In genomic region chr2:27100036-27100435, GRCh38 we compare ENCODE assay signal across 33 cellular contexts. TPM values are rescaled to one million over a fixed set of nuclear protein-coding genes. Genes with fewer than 3 reads are reported as not detected.
"Had no signal": no experiment of that assay in that cellular context is flagged by ENCODE, and none has a peak within 500 bp of the region (broad histone marks: within the 10 kb centered on the region; RNA-seq: fewer than 3 reads in every experiment).

No MANE protein-coding gene starts in this region.

- ATAC-seq: activated naive CD4-positive, alpha-beta T cell treated with anti-CD3 and anti-CD28 coated beads, Interleukin-2, amount 50 U/mL, for 72 hours; activated T-cell treated with anti-CD3 and anti-CD28 coated beads, Interleukin-2, amount 50 U/mL, for 72 hours; effector memory CD8-positive, alpha-beta T cell; gastroesophageal sphincter; WTC11 had no signal

- H3K36me3 Mint-ChIP-seq: activated naive CD4-positive, alpha-beta T cell treated with anti-CD3 and anti-CD28 coated beads, Interleukin-2, amount 10 ng/mL, durations not matched to agents 7 days and 5 days; activated naive CD4-positive, alpha-beta T cell treated with anti-CD3 and anti-CD28 coated beads, Interleukin-2, amount 50 U/mL, for 72 hours; activated naive CD8-positive, alpha-beta T cell treated with anti-CD3 and anti-CD28 coated beads, Interleukin-2, amount 10 ng/mL, durations not matched to agents 7 days and 5 days; WTC11 had no signal

- H3K27me3 Mint-ChIP-seq: activated CD4-positive, alpha-beta memory T cell treated with anti-CD3 and anti-CD28 coated beads, Interleukin-2, amount 10 ng/mL, durations not matched to agents 7 days and 5 days; activated CD4-positive, alpha-beta T cell treated with anti-CD3 and anti-CD28 coated beads, Interleukin-2, amount 10 ng/mL, durations not matched to agents 7 days and 5 days; activated naive CD8-positive, alpha-beta T cell treated with anti-CD3 and anti-CD28 coated beads, Interleukin-2, amount 10 ng/mL, durations not matched to agents 7 days and 5 days; dendritic cell treated with granulocyte-macrophage colony-stimulating factor and Interleukin-4, amounts not matched to agents 40 ng/mL and 50 ng/mL, for 4 days had no signal

- DNase-seq: activated CD4-positive, alpha-beta memory T cell treated with anti-CD3 and anti-CD28 coated beads, Interleukin-2, amount 10 ng/mL, durations not matched to agents 7 days and 5 days; activated CD4-positive, alpha-beta T cell treated with anti-CD3 and anti-CD28 coated beads for 1 hour; activated CD4-positive, alpha-beta T cell treated with anti-CD3 and anti-CD28 coated beads for 4 hours; activated CD4-positive, alpha-beta T cell treated with anti-CD3 and anti-CD28 coated beads, Interleukin-2, amount 10 ng/mL, durations not matched to agents 7 days and 5 days; activated CD4-positive, alpha-beta T cell treated with anti-CD3 and anti-CD28 coated beads, Interleukin-2, amount 50 U/mL, for 4 hours; activated CD8-positive, alpha-beta memory T cell treated with anti-CD3 and anti-CD28 coated beads, Interleukin-2, amount 50 U/mL, for 48 hours; activated gamma-delta T cell; activated naive CD4-positive, alpha-beta T cell; activated naive CD4-positive, alpha-beta T cell treated with anti-CD3 and anti-CD28 coated beads, Interleukin-2, amount 10 ng/mL, durations not matched to agents 7 days and 5 days; activated naive CD8-positive, alpha-beta T cell treated with anti-CD3 and anti-CD28 coated beads, Interleukin-2, amount 10 ng/mL, durations not matched to agents 7 days and 5 days; activated T-cell treated with anti-CD3 and anti-CD28 coated beads for 4 hours; activated T-cell treated with anti-CD3 and anti-CD28 coated beads, Interleukin-2, amount 50 U/mL, for 24 hours; activated T-cell treated with anti-CD3 and anti-CD28 coated beads, Interleukin-2, amount 50 U/mL, for 72 hours; brain microvascular endothelial cell; dorsolateral prefrontal cortex; effector CD4-positive, alpha-beta T cell; effector memory CD8-positive, alpha-beta T cell; esophagus squamous epithelium; foreskin melanocyte; T-helper 2 cell had no signal

- FAIRE-seq: bronchial epithelial cell, endometrium, endothelial cell of umbilical vein had no signal

- H3K9me3 ChIP-seq: ascending aorta, esophagus squamous epithelium, gastroesophageal sphincter had no signal

- H3K27me3 ChIP-seq: ascending aorta, brain microvascular endothelial cell, dorsolateral prefrontal cortex had no signal

- H3K4me3 Mint-ChIP-seq: activated CD4-positive, alpha-beta memory T cell treated with anti-CD3 and anti-CD28 coated beads, Interleukin-2, amount 10 ng/mL, durations not matched to agents 7 days and 5 days; activated CD4-positive, alpha-beta T cell treated with anti-CD3 and anti-CD28 coated beads, Interleukin-2, amount 10 ng/mL, durations not matched to agents 7 days and 5 days; activated naive CD4-positive, alpha-beta T cell treated with anti-CD3 and anti-CD28 coated beads, Interleukin-2, amount 10 ng/mL, durations not matched to agents 7 days and 5 days; activated naive CD8-positive, alpha-beta T cell treated with anti-CD3 and anti-CD28 coated beads, Interleukin-2, amount 10 ng/mL, durations not matched to agents 7 days and 5 days; activated T-cell treated with anti-CD3 and anti-CD28 coated beads, Interleukin-2, amount 50 U/mL, for 24 hours; activated T-cell treated with anti-CD3 and anti-CD28 coated beads, Interleukin-2, amount 50 U/mL, for 72 hours; central memory CD8-positive, alpha-beta T cell; dendritic cell treated with granulocyte-macrophage colony-stimulating factor and Interleukin-4, amounts not matched to agents 40 ng/mL and 50 ng/mL, for 4 days; effector memory CD8-positive, alpha-beta T cell; WTC11 had no signal

- H3K27ac Mint-ChIP-seq: activated CD4-positive, alpha-beta memory T cell treated with anti-CD3 and anti-CD28 coated beads, Interleukin-2, amount 10 ng/mL, durations not matched to agents 7 days and 5 days; activated CD4-positive, alpha-beta T cell treated with anti-CD3 and anti-CD28 coated beads, Interleukin-2, amount 10 ng/mL, durations not matched to agents 7 days and 5 days; activated naive CD4-positive, alpha-beta T cell treated with anti-CD3 and anti-CD28 coated beads, Interleukin-2, amount 10 ng/mL, durations not matched to agents 7 days and 5 days; activated naive CD8-positive, alpha-beta T cell treated with anti-CD3 and anti-CD28 coated beads, Interleukin-2, amount 10 ng/mL, durations not matched to agents 7 days and 5 days; activated T-cell treated with anti-CD3 and anti-CD28 coated beads, Interleukin-2, amount 50 U/mL, for 24 hours; activated T-cell treated with anti-CD3 and anti-CD28 coated beads, Interleukin-2, amount 50 U/mL, for 72 hours; dendritic cell treated with granulocyte-macrophage colony-stimulating factor and Interleukin-4, amounts not matched to agents 40 ng/mL and 50 ng/mL, for 4 days; effector memory CD8-positive, alpha-beta T cell; WTC11 had no signal

- H3K36me3 ChIP-seq: brain microvascular endothelial cell had no signal

- H3K9me3 Mint-ChIP-seq: activated CD4-positive, alpha-beta memory T cell treated with anti-CD3 and anti-CD28 coated beads, Interleukin-2, amount 10 ng/mL, durations not matched to agents 7 days and 5 days; activated CD4-positive, alpha-beta T cell treated with anti-CD3 and anti-CD28 coated beads, Interleukin-2, amount 10 ng/mL, durations not matched to agents 7 days and 5 days; activated naive CD4-positive, alpha-beta T cell treated with anti-CD3 and anti-CD28 coated beads, Interleukin-2, amount 10 ng/mL, durations not matched to agents 7 days and 5 days; activated naive CD4-positive, alpha-beta T cell treated with anti-CD3 and anti-CD28 coated beads, Interleukin-2, amount 50 U/mL, for 72 hours; activated naive CD8-positive, alpha-beta T cell treated with anti-CD3 and anti-CD28 coated beads, Interleukin-2, amount 10 ng/mL, durations not matched to agents 7 days and 5 days; activated T-cell treated with anti-CD3 and anti-CD28 coated beads, Interleukin-2, amount 50 U/mL, for 24 hours; activated T-cell treated with anti-CD3 and anti-CD28 coated beads, Interleukin-2, amount 50 U/mL, for 72 hours; central memory CD8-positive, alpha-beta T cell; dendritic cell treated with granulocyte-macrophage colony-stimulating factor and Interleukin-4, amounts not matched to agents 40 ng/mL and 50 ng/mL, for 4 days; effector memory CD8-positive, alpha-beta T cell; WTC11 had no signal

- H3K27ac ChIP-seq: ascending aorta, brain microvascular endothelial cell, coronary artery, epithelial cell of prostate, esophagus squamous epithelium, gastroesophageal sphincter had no signal

- H3K4me3 ChIP-seq: ascending aorta, coronary artery, dorsolateral prefrontal cortex, esophagus squamous epithelium, gastroesophageal sphincter had no signal

RNA-seq across cellular contexts. Expression of gene ABHD1, which starts 23.6 kb away (rescaled TPM):
- total RNA-seq: ascending aorta, bronchial epithelial cell, endothelial cell of umbilical vein, esophagus squamous epithelium, fibroblast of villous mesenchyme, glomerular endothelial cell had no signal
